In genomic region chr1:73564294-73564693, GRCh38 we compare ENCODE assay signal across 25 cellular contexts.
"Had no signal": no experiment of that assay in that cellular context is flagged by ENCODE, and none has a peak within 500 bp of the region (broad histone marks: within the 10 kb centered on the region; RNA-seq: fewer than 3 reads in every experiment).

No MANE protein-coding gene starts in this region.

- H3K36me3 Mint-ChIP-seq: activated naive CD8-positive, alpha-beta T cell; brain had no signal

- DNase-seq: activated CD4-positive, alpha-beta memory T cell treated with anti-CD3 and anti-CD28 coated beads, Interleukin-2, amount 10 ng/mL, durations not matched to agents 7 days and 5 days; activated CD4-positive, alpha-beta T cell treated with anti-CD3 and anti-CD28 coated beads for 36 hours; activated CD4-positive, alpha-beta T cell treated with anti-CD3 and anti-CD28 coated beads, Interleukin-2, amount 50 U/mL, for 1 hour; activated gamma-delta T cell; activated naive CD4-positive, alpha-beta T cell treated with anti-CD3 and anti-CD28 coated beads for 36 hours; activated T-cell treated with anti-CD3 and anti-CD28 coated beads for 4 hours; activated T-cell treated with anti-CD3 and anti-CD28 coated beads, Interleukin-2, amount 50 U/mL, for 48 hours; amygdala; Karpas-422; MM.1S; NCI-H1105; NCI-H1436; NCI-H1694 treated with DMSO at 0.1 percent for 48 hours; NCI-H2029 treated with DMSO at 0.1 percent for 48 hours; NCI-H446; NCI-H524; PC-3; SHP77 treated with DMSO at 0.1 percent for 48 hours; T-helper 2 cell; T1000 had no signal

- FAIRE-seq: astrocyte, TTC549 had no signal

- H3K27me3 Mint-ChIP-seq: activated CD4-positive, alpha-beta memory T cell treated with anti-CD3 and anti-CD28 coated beads, Interleukin-2, amount 10 ng/mL, durations not matched to agents 7 days and 5 days; activated CD4-positive, alpha-beta T cell treated with anti-CD3 and anti-CD28 coated beads for 36 hours; activated naive CD8-positive, alpha-beta T cell; activated T-helper 17 cell treated with anti-CD3 and anti-CD28 coated beads, Interleukin-2, amount 50 U/mL, for 72 hours; brain had no signal

- H3K4me3 Mint-ChIP-seq: activated CD4-positive, alpha-beta memory T cell treated with anti-CD3 and anti-CD28 coated beads, Interleukin-2, amount 10 ng/mL, durations not matched to agents 7 days and 5 days; activated CD4-positive, alpha-beta T cell treated with anti-CD3 and anti-CD28 coated beads for 36 hours; activated naive CD4-positive, alpha-beta T cell treated with anti-CD3 and anti-CD28 coated beads for 36 hours; activated naive CD8-positive, alpha-beta T cell; activated T-helper 17 cell treated with anti-CD3 and anti-CD28 coated beads, Interleukin-2, amount 50 U/mL, for 72 hours; brain had no signal

- H3K27ac Mint-ChIP-seq: activated CD4-positive, alpha-beta memory T cell treated with anti-CD3 and anti-CD28 coated beads, Interleukin-2, amount 10 ng/mL, durations not matched to agents 7 days and 5 days; activated CD4-positive, alpha-beta T cell treated with anti-CD3 and anti-CD28 coated beads for 36 hours; activated naive CD4-positive, alpha-beta T cell treated with anti-CD3 and anti-CD28 coated beads for 36 hours; activated naive CD8-positive, alpha-beta T cell; activated T-helper 17 cell treated with anti-CD3 and anti-CD28 coated beads, Interleukin-2, amount 50 U/mL, for 72 hours; brain had no signal

- H3K4me1 Mint-ChIP-seq: activated CD4-positive, alpha-beta memory T cell treated with anti-CD3 and anti-CD28 coated beads, Interleukin-2, amount 10 ng/mL, durations not matched to agents 7 days and 5 days; activated CD4-positive, alpha-beta T cell treated with anti-CD3 and anti-CD28 coated beads for 36 hours; activated T-helper 17 cell treated with anti-CD3 and anti-CD28 coated beads, Interleukin-2, amount 50 U/mL, for 72 hours; brain had no signal
